ENCODE assay signal across 22 cellular contexts in genomic region chr14:50946234-50946935, GRCh38. TPM values are rescaled to one million over a fixed set of nuclear protein-coding genes. Genes with fewer than 3 reads are reported as not detected.
"Had no signal": no experiment of that assay in that cellular context is flagged by ENCODE, and none has a peak within 500 bp of the region (broad histone marks: within the 10 kb centered on the region; RNA-seq: fewer than 3 reads in every experiment).

No MANE protein-coding gene starts in this region.

- H3K79me2 ChIP-seq: hepatocyte had no signal

- H3K27ac ChIP-seq: foreskin keratinocyte, gastroesophageal sphincter, pancreas, stomach, thyroid gland had no signal

- H3K9me3 Mint-ChIP-seq: dendritic cell treated with granulocyte-macrophage colony-stimulating factor and Interleukin-4, amounts not matched to agents 40 ng/mL and 50 ng/mL, for 4 days; stimulated activated effector memory CD8-positive, alpha-beta T cell treated with anti-CD3 and anti-CD28 coated beads, Interleukin-12 subunit alpha, Interleukin-12 subunit beta, amount 100 ng/mL, for 72 hours had no signal

- H3K27ac Mint-ChIP-seq: dendritic cell treated with granulocyte-macrophage colony-stimulating factor and Interleukin-4, amounts not matched to agents 40 ng/mL and 50 ng/mL, for 4 days; endodermal cell; naive thymus-derived CD8-positive, alpha-beta T cell; stimulated activated effector memory CD8-positive, alpha-beta T cell treated with anti-CD3 and anti-CD28 coated beads, Interleukin-12 subunit alpha, Interleukin-12 subunit beta, amount 100 ng/mL, for 72 hours had no signal

- H3K4me2 ChIP-seq: hepatocyte had no signal

- H3K4me3 ChIP-seq: gastroesophageal sphincter, heart left ventricle, hepatocyte, pancreas, stomach, thyroid gland had no signal

- H3K36me3 ChIP-seq: gastroesophageal sphincter, heart left ventricle, pancreas, stomach, thyroid gland had no signal

- H3K4me3 Mint-ChIP-seq: dendritic cell treated with granulocyte-macrophage colony-stimulating factor and Interleukin-4, amounts not matched to agents 40 ng/mL and 50 ng/mL, for 4 days; endodermal cell; stimulated activated effector memory CD8-positive, alpha-beta T cell treated with anti-CD3 and anti-CD28 coated beads, Interleukin-12 subunit alpha, Interleukin-12 subunit beta, amount 100 ng/mL, for 72 hours had no signal

- H3K36me3 Mint-ChIP-seq: stimulated activated effector memory CD8-positive, alpha-beta T cell treated with anti-CD3 and anti-CD28 coated beads, Interleukin-12 subunit alpha, Interleukin-12 subunit beta, amount 100 ng/mL, for 72 hours had no signal

- H3K27me3 ChIP-seq: foreskin keratinocyte, gastroesophageal sphincter, heart left ventricle, hepatocyte, neutrophil, pancreas, stomach, thyroid gland had no signal

- H3K4me1 ChIP-seq: pancreas, thyroid gland had no signal

- H3K27me3 Mint-ChIP-seq: dendritic cell treated with granulocyte-macrophage colony-stimulating factor and Interleukin-4, amounts not matched to agents 40 ng/mL and 50 ng/mL, for 4 days had no signal

- ATAC-seq: esophagus mucosa; foreskin keratinocyte; gastroesophageal sphincter; heart left ventricle; left lobe of liver; naive thymus-derived CD8-positive, alpha-beta T cell; pancreas; sciatic nerve; stimulated activated effector memory CD8-positive, alpha-beta T cell treated with anti-CD3 and anti-CD28 coated beads, Interleukin-12 subunit alpha, Interleukin-12 subunit beta, amount 100 ng/mL, for 72 hours had no signal

- DNase-seq: effector CD8-positive, alpha-beta T cell; endodermal cell; foreskin keratinocyte; heart left ventricle; kidney; naive thymus-derived CD8-positive, alpha-beta T cell; pancreas; stimulated activated CD4-positive, alpha-beta T cell treated with anti-CD3 and anti-CD28 coated beads, Interleukin-2, amount 100 ng/mL, for 24 hours; stimulated activated CD4-positive, alpha-beta T cell treated with anti-CD3 and anti-CD28 coated beads, Interleukin-4, amount 100 ng/mL, for 24 hours; stimulated activated naive CD4-positive, alpha-beta T cell treated with Interleukin-2 at 50 U/mL for 16 hours; stomach; thyroid gland; trophoblast cell had no signal

- H3K9me3 ChIP-seq: gastroesophageal sphincter, neutrophil, pancreas, stomach, thyroid gland had no signal

RNA-seq across cellular contexts. Expression of gene PYGL, which starts 2.1 kb away (rescaled TPM):
- polyA plus RNA-seq: neural cell had no signal
